ENCODE assay signal across 1 cellular context in genomic region chr3:156068151-156068550, GRCh38. TPM values are rescaled to one million over a fixed set of nuclear protein-coding genes. Genes with fewer than 3 reads are reported as not detected.
"Had no signal": no experiment of that assay in that cellular context is flagged by ENCODE, and none has a peak within 500 bp of the region (broad histone marks: within the 10 kb centered on the region; RNA-seq: fewer than 3 reads in every experiment).

No MANE protein-coding gene starts in this region.

RNA-seq across cellular contexts. Expression of gene KCNAB1, which starts 52.2 kb away (rescaled TPM):
- total RNA-seq: GM12878 had no signal
